Comparison of ENCODE assay signal across 10 cellular contexts in genomic region chr5:93571111-93571977, GRCh38. TPM values are rescaled to one million over a fixed set of nuclear protein-coding genes. Genes with fewer than 3 reads are reported as not detected.
A peak's percentile ranks its signal among the peaks of the same experiment; 100 is the strongest.
DNase-seq lines count a peak whose midpoint lies in the region; ATAC-seq, FAIRE-seq and TF ChIP-seq lines count a peak whose summit lies in the region.
"Had no signal": no experiment of that assay in that cellular context is flagged by ENCODE, and none has a peak within 500 bp of the region (broad histone marks: within the 10 kb centered on the region; RNA-seq: fewer than 3 reads in every experiment).

No MANE protein-coding gene starts in this region.

- H3K27me3 Mint-ChIP-seq in stimulated activated naive CD8-positive, alpha-beta T cell treated with anti-CD3 and anti-CD28 coated beads, Interleukin-15, Interleukin-2, amounts not matched to agents 100 ng/mL and 50 ng/mL, for 24 hours, result peaks cover 86% of the 10 kb centered on the region
- peaks cover 64 to 91% (median 78%) of the 10 kb centered on the region in 5 donors for H3K27me3 Mint-ChIP-seq in naive thymus-derived CD8-positive, alpha-beta T cell
- H3K27me3 Mint-ChIP-seq in activated T-helper 2 cell treated with anti-CD3 and anti-CD28 coated beads, Interferon-gamma antibody, Interleukin-2, Interleukin-4, amounts not matched to agents 10 μg/mL and 5 μg/mL and 100 μg/mL, durations not matched to agents 14 hours and 24 hours and 36 hours (ENCODE audit: low read depth), result peaks cover 76% of the 10 kb centered on the region

- ATAC-seq in stimulated activated naive CD8-positive, alpha-beta T cell treated with anti-CD3 and anti-CD28 coated beads, Interleukin-15, Interleukin-2, amounts not matched to agents 100 U/mL and 50 U/mL, for 24 hours, result no peak
- no peak for ATAC-seq in naive thymus-derived CD8-positive, alpha-beta T cell
- ATAC-seq in GM19351 (IDR thresholded peaks at IDR 0.05; ENCODE audit: unreplicated experiment), result no peak

- peaks cover 19% of the 10 kb centered on the region for H3K4me1 Mint-ChIP-seq in stimulated activated naive CD8-positive, alpha-beta T cell treated with anti-CD3 and anti-CD28 coated beads, Interleukin-15, Interleukin-2, amounts not matched to agents 100 ng/mL and 50 ng/mL, for 24 hours (ENCODE audit: low read depth)
- peaks cover 6 to 23% (median 18%) of the 10 kb centered on the region in 4 donors for H3K4me1 Mint-ChIP-seq in naive thymus-derived CD8-positive, alpha-beta T cell
- H3K4me1 Mint-ChIP-seq in activated T-helper 2 cell treated with anti-CD3 and anti-CD28 coated beads, Interferon-gamma antibody, Interleukin-2, Interleukin-4, amounts not matched to agents 10 μg/mL and 5 μg/mL and 100 μg/mL, durations not matched to agents 14 hours and 24 hours and 36 hours (ENCODE audit: low read depth), result no peaks in the 10 kb centered on the region

- peaks cover 8% of the 10 kb centered on the region for H3K27me3 ChIP-seq in bronchial epithelial cell (ENCODE audit: control insufficient read depth, insufficient read depth, low read length)

- H3K4me3 ChIP-seq in bronchial epithelial cell (ENCODE audit: low read depth, low read length), result peak overlapping the region; percentile 25

- intact Hi-C loops in activated T-helper 2 cell treated with anti-CD3 and anti-CD28 coated beads, Interferon-gamma antibody, Interleukin-2, Interleukin-4, amounts not matched to agents 10 μg/mL and 5 μg/mL and 100 μg/mL, durations not matched to agents 14 hours and 24 hours and 36 hours (cut with micrococcal nuclease), result loop anchor here (2.0 kb wide), 1 partner anchor 15 kb away; no protein-coding TSS in a partner anchor

- TF ChIP-seq CTCF in bronchial epithelial cell (IDR thresholded peaks at IDR 0.05; ENCODE audit: insufficient read depth, low read length, severe bottlenecking), result no peak

- H3K36me3 Mint-ChIP-seq in stimulated activated naive CD8-positive, alpha-beta T cell treated with anti-CD3 and anti-CD28 coated beads, Interleukin-15, Interleukin-2, amounts not matched to agents 100 ng/mL and 50 ng/mL, for 24 hours (ENCODE audit: low read depth), result peaks cover 9% of the 10 kb centered on the region
- peaks cover 0 to 8% (median 2%) of the 10 kb centered on the region in 3 donors for H3K36me3 Mint-ChIP-seq in naive thymus-derived CD8-positive, alpha-beta T cell
- no peaks in the 10 kb centered on the region for H3K36me3 Mint-ChIP-seq in activated T-helper 2 cell treated with anti-CD3 and anti-CD28 coated beads, Interferon-gamma antibody, Interleukin-2, Interleukin-4, amounts not matched to agents 10 μg/mL and 5 μg/mL and 100 μg/mL, durations not matched to agents 14 hours and 24 hours and 36 hours (ENCODE audit: low read depth)
- H3K36me3 Mint-ChIP-seq: T-cell had no signal

- no peaks in the 10 kb centered on the region for H3K9me3 Mint-ChIP-seq in stimulated activated naive CD8-positive, alpha-beta T cell treated with anti-CD3 and anti-CD28 coated beads, Interleukin-15, Interleukin-2, amounts not matched to agents 100 ng/mL and 50 ng/mL, for 24 hours
- H3K9me3 Mint-ChIP-seq in naive thymus-derived CD8-positive, alpha-beta T cell, result peaks cover 0 to 9% (median 0%) of the 10 kb centered on the region in 9 donors
- H3K9me3 Mint-ChIP-seq in activated T-helper 2 cell treated with anti-CD3 and anti-CD28 coated beads, Interferon-gamma antibody, Interleukin-2, Interleukin-4, amounts not matched to agents 10 μg/mL and 5 μg/mL and 100 μg/mL, durations not matched to agents 14 hours and 24 hours and 36 hours, result no peaks in the 10 kb centered on the region
- H3K9me3 Mint-ChIP-seq: effector memory CD8-positive, alpha-beta T cell; T-cell had no signal

- POLR2A ChIA-PET in naive thymus-derived CD8-positive, alpha-beta T cell (lab: Charles Lee), result no interaction called here

- H3K36me3 ChIP-seq in bronchial epithelial cell (ENCODE audit: control insufficient read depth, insufficient read depth, low read length), result no peaks in the 10 kb centered on the region

- DNase-seq in stimulated activated naive CD8-positive, alpha-beta T cell treated with anti-CD3 and anti-CD28 coated beads, Interleukin-15, Interleukin-2, amounts not matched to agents 100 U/mL and 50 U/mL, for 24 hours, result no peak
- DNase-seq in bronchial epithelial cell (ENCODE audit: low read depth) (no peak), occipital lobe (lab: John Stamatoyannopoulos, UW) (no peak), COLO829 (ENCODE audit: low spot score) (no peak)
- no peak for DNase-seq in naive thymus-derived CD8-positive, alpha-beta T cell
- DNase-seq in activated T-helper 2 cell treated with anti-CD3 and anti-CD28 coated beads, Interferon-gamma antibody, Interleukin-2, Interleukin-4, amounts not matched to agents 10 μg/mL and 5 μg/mL and 100 μg/mL, durations not matched to agents 14 hours and 24 hours and 36 hours (ENCODE audit: low spot score), result no peak
- DNase-seq: effector memory CD8-positive, alpha-beta T cell; T-cell had no signal

- no peak overlapping the region for H3K27ac Mint-ChIP-seq in stimulated activated naive CD8-positive, alpha-beta T cell treated with anti-CD3 and anti-CD28 coated beads, Interleukin-15, Interleukin-2, amounts not matched to agents 100 ng/mL and 50 ng/mL, for 24 hours
- H3K27ac Mint-ChIP-seq in naive thymus-derived CD8-positive, alpha-beta T cell, result peak overlapping the region in 1 of 10 donors; percentile 71
- H3K27ac Mint-ChIP-seq in activated T-helper 2 cell treated with anti-CD3 and anti-CD28 coated beads, Interferon-gamma antibody, Interleukin-2, Interleukin-4, amounts not matched to agents 10 μg/mL and 5 μg/mL and 100 μg/mL, durations not matched to agents 14 hours and 24 hours and 36 hours, result no peak overlapping the region
- H3K27ac Mint-ChIP-seq: effector memory CD8-positive, alpha-beta T cell; T-cell had no signal

- H3K4me3 Mint-ChIP-seq in stimulated activated naive CD8-positive, alpha-beta T cell treated with anti-CD3 and anti-CD28 coated beads, Interleukin-15, Interleukin-2, amounts not matched to agents 100 ng/mL and 50 ng/mL, for 24 hours, result peak overlapping the region; percentile 15
- peak overlapping the region in 9 of 10 donors; percentile 5 to 69 (median 43) for H3K4me3 Mint-ChIP-seq in naive thymus-derived CD8-positive, alpha-beta T cell
- H3K4me3 Mint-ChIP-seq in activated T-helper 2 cell treated with anti-CD3 and anti-CD28 coated beads, Interferon-gamma antibody, Interleukin-2, Interleukin-4, amounts not matched to agents 10 μg/mL and 5 μg/mL and 100 μg/mL, durations not matched to agents 14 hours and 24 hours and 36 hours (ENCODE audit: low read depth), result no peak overlapping the region

- FAIRE-seq in bronchial epithelial cell (lab: Jason Lieb, UNC), result no peak

RNA-seq across cellular contexts. Expression of gene NR2F1-AS1, which starts 9.7 kb away (rescaled TPM):
- 0.26 and 1.1 TPM in 2 replicates for total RNA-seq in bronchial epithelial cell
- not detected for total RNA-seq in naive thymus-derived CD8-positive, alpha-beta T cell
- polyA plus RNA-seq in naive thymus-derived CD8-positive, alpha-beta T cell, result not detected
- total RNA-seq in activated T-helper 2 cell treated with anti-CD3 and anti-CD28 coated beads, Interferon-gamma antibody, Interleukin-2, Interleukin-4, amounts not matched to agents 10 μg/mL and 5 μg/mL and 100 μg/mL, durations not matched to agents 14 hours and 24 hours and 36 hours, result not detected in 2 replicates
- 109 TPM for total RNA-seq in occipital lobe
- total RNA-seq: T-cell had no signal

RNA-seq across cellular contexts. Expression of gene NR2F1, which starts 11.7 kb away (rescaled TPM):
- total RNA-seq in bronchial epithelial cell, result 1.6 TPM in 1 of 2 replicates, not detected in the other
- not detected for total RNA-seq in naive thymus-derived CD8-positive, alpha-beta T cell
- polyA plus RNA-seq in naive thymus-derived CD8-positive, alpha-beta T cell, result not detected
- not detected in 2 replicates for total RNA-seq in activated T-helper 2 cell treated with anti-CD3 and anti-CD28 coated beads, Interferon-gamma antibody, Interleukin-2, Interleukin-4, amounts not matched to agents 10 μg/mL and 5 μg/mL and 100 μg/mL, durations not matched to agents 14 hours and 24 hours and 36 hours
- total RNA-seq in occipital lobe, result 121 TPM

Comparison
In these comparisons a context has a peak if more than half of its experiments do, and no peak if none do; other contexts are left out.
1. RNA of gene NR2F1-AS1, which starts 9.7 kb away (total RNA-seq): 109 TPM in occipital lobe (single experiment); 0.26 to 1.1 TPM in bronchial epithelial cell, not detected in naive thymus-derived CD8-positive, alpha-beta T cell and not detected in activated T-helper 2 cell treated with anti-CD3 and anti-CD28 coated beads, Interferon-gamma antibody, Interleukin-2, Interleukin-4, amounts not matched to agents 10 μg/mL and 5 μg/mL and 100 μg/mL, durations not matched to agents 14 hours and 24 hours and 36 hours; every median in the first group is over 10 times any median in the second.
2. RNA of gene NR2F1, which starts 11.7 kb away (total RNA-seq): 121 TPM in occipital lobe (single experiment); 1.6 TPM in bronchial epithelial cell, not detected in naive thymus-derived CD8-positive, alpha-beta T cell and not detected in activated T-helper 2 cell treated with anti-CD3 and anti-CD28 coated beads, Interferon-gamma antibody, Interleukin-2, Interleukin-4, amounts not matched to agents 10 μg/mL and 5 μg/mL and 100 μg/mL, durations not matched to agents 14 hours and 24 hours and 36 hours; every median in the first group is over 10 times any median in the second.